In genomic region chr14:101988377-101988776, GRCh38 we compare ENCODE assay signal across 1 cellular context.
TF ChIP-seq lines count a peak whose summit lies in the region.

No MANE protein-coding gene starts in this region.

TF ChIP-seq in HepG2, 621 proteins besides CTCF, POLR2A, EP300 and RAD21:
- TF ChIP-seq KLF6 (CRISPR knock-in tag; IDR thresholded peaks at IDR 0.05) (no peak), FOXK1 (CRISPR knock-in tag; IDR thresholded peaks at IDR 0.05; ENCODE audit: borderline replicate concordance, low read depth) (no peak), ZNF639 (CRISPR knock-in tag; conservative IDR thresholded peaks at IDR 0.05) (no peak), ZNF710 (CRISPR knock-in tag; IDR thresholded peaks at IDR 0.05; ENCODE audit: borderline replicate concordance) (no peak), ZNF264 (CRISPR knock-in tag; IDR thresholded peaks at IDR 0.05) (no peak), FIP1L1 (IDR thresholded peaks at IDR 0.05; ENCODE audit: borderline replicate concordance, insufficient read depth, low read depth, low read length) (no peak), RBM22 (optimal IDR thresholded peaks at IDR 0.05; ENCODE audit: low read length) (peak; percentile 58), KAT8 (CRISPR knock-in tag; IDR thresholded peaks at IDR 0.05) (no peak)
